ENCODE assay signal across 12 cellular contexts in the genomic region with DNA sequence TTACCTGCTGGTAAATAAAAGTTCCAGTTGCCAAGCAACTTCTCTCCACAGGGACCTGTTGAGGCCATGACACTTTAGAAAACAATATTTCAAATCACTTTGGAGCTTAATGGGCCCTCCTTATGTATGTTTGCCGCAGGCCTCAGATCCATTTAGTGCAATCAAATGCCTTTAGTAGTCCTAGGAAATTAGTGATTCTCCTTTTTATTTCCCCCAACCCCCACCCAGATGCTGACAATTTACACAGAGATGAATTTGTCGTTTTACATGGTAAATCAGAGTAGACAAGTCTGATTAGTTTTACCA.
DNase-seq lines count a peak whose midpoint lies in the region; ATAC-seq and TF ChIP-seq lines count a peak whose summit lies in the region.
"Had no signal": no experiment of that assay in that cellular context is flagged by ENCODE, and none has a peak within 500 bp of the region (broad histone marks: within the 10 kb centered on the region; RNA-seq: fewer than 3 reads in every experiment).

No MANE protein-coding gene starts in this region.

- DNase-seq in DMS153 (lab: John Stamatoyannopoulos, UW) = peak; percentile 87
- peak; percentile 51 for DNase-seq in NCI-H1105 treated with DMSO at 0.1 percent for 48 hours (lab: John Stamatoyannopoulos, UW)
- no peak for DNase-seq in PC-3
- no peak for DNase-seq in anterior cingulate cortex (lab: John Stamatoyannopoulos, UW)
- DNase-seq in activated CD4-positive, CD25-positive, alpha-beta regulatory T cell (lab: John Stamatoyannopoulos, UW) = no peak
- DNase-seq in AG08396 (ENCODE audit: low spot score) = no peak
- no peak for DNase-seq in nucleus accumbens (lab: John Stamatoyannopoulos, UW)
- DNase-seq: pancreas; stimulated activated CD4-positive, alpha-beta T cell treated with anti-CD3 and anti-CD28 coated beads, Interleukin-2, amount 100 ng/mL, for 48 hours; stimulated activated naive CD8-positive, alpha-beta T cell treated with anti-CD3 and anti-CD28 coated beads, Interleukin-15, amount 100 ng/mL, for 72 hours had no signal

- H3K9ac ChIP-seq in PC-3 (ENCODE audit: low read length) = no peak overlapping the region

- no peaks in the 10 kb centered on the region for H4K20me1 ChIP-seq in PC-3 (ENCODE audit: low read length)

- no peaks in the 10 kb centered on the region for H3K4me1 ChIP-seq in PC-3 (ENCODE audit: insufficient read depth, low read length)

- no peak overlapping the region for H3K4me2 ChIP-seq in PC-3 (ENCODE audit: low read length)

- TSS peak; percentile 25 for BruUV-seq in PC-3 (replicated peaks; lab: Mats Ljungman, UMichigan)

- no peak for TF ChIP-seq CTCF in PC-3 (conservative IDR thresholded peaks at IDR 0.05; ENCODE audit: low read depth, low read length)
- no peak for TF ChIP-seq CTCF in nephron (IDR thresholded peaks at IDR 0.05; ENCODE audit: unreplicated experiment in 3 of 3)

- no peak overlapping the region for H3K4me3 ChIP-seq in PC-3 (ENCODE audit: low read length)
- H3K4me3 ChIP-seq: lung, pancreas had no signal

- no peak overlapping the region for H2AFZ ChIP-seq in PC-3 (ENCODE audit: low read length)

- ATAC-seq in PC-3 = no peak
- ATAC-seq: pancreas; stimulated activated naive CD8-positive, alpha-beta T cell treated with anti-CD3 and anti-CD28 coated beads, Interleukin-15, amount 100 ng/mL, for 72 hours had no signal

- H3K9me2 ChIP-seq in PC-3 (replicated peaks; ENCODE audit: low read length) = no peaks in the 10 kb centered on the region

- POLR2A ChIA-PET in PC-3 (lab: Charles Lee; ENCODE audit: unreplicated experiment) = no interaction called here

- H3K79me2 ChIP-seq in PC-3 (ENCODE audit: low read length) = 0 out of 2 replicates have a peak, but pooled peaks cover 4% of the 10 kb centered on the region

- no peaks in the 10 kb centered on the region for H3F3A ChIP-seq in PC-3 (ENCODE audit: low read length, unreplicated experiment)

- no peak overlapping the region for H3K27ac ChIP-seq in PC-3 (ENCODE audit: low read length)
- H3K27ac ChIP-seq: pancreas had no signal

- no peaks in the 10 kb centered on the region for H3K9me3 ChIP-seq in PC-3 (ENCODE audit: low read length)
- H3K9me3 ChIP-seq: pancreas had no signal

- H3K4me1 Mint-ChIP-seq in nephron = peaks cover 48% of the 10 kb centered on the region
- H3K4me1 Mint-ChIP-seq: stimulated activated naive CD8-positive, alpha-beta T cell treated with anti-CD3 and anti-CD28 coated beads, Interleukin-15, amount 100 ng/mL, for 72 hours had no signal

- H3K36me3 ChIP-seq in PC-3 (ENCODE audit: low read depth, low read length) = no peaks in the 10 kb centered on the region
- H3K36me3 ChIP-seq: pancreas had no signal

- CTCF ChIA-PET in PC-3 (lab: Charles Lee) = no interaction called here

- intact Hi-C loops in PC-3 (cut with micrococcal nuclease) = loop anchor here (10.0 kb wide), 1 partner anchor 54 kb away; no protein-coding TSS in a partner anchor

- no peaks in the 10 kb centered on the region for H3K27me3 Mint-ChIP-seq in nephron (ENCODE audit: low read depth)
- H3K27me3 Mint-ChIP-seq: stimulated activated naive CD8-positive, alpha-beta T cell treated with anti-CD3 and anti-CD28 coated beads, Interleukin-15, amount 100 ng/mL, for 72 hours had no signal

- no peak overlapping the region for H3K4me3 Mint-ChIP-seq in nephron
- H3K4me3 Mint-ChIP-seq: stimulated activated naive CD8-positive, alpha-beta T cell treated with anti-CD3 and anti-CD28 coated beads, Interleukin-15, amount 100 ng/mL, for 72 hours had no signal

- peaks cover 7% of the 10 kb centered on the region for H3K36me3 Mint-ChIP-seq in nephron (ENCODE audit: low read depth)

- H3K9me3 Mint-ChIP-seq in nephron = no peaks in the 10 kb centered on the region
- H3K9me3 Mint-ChIP-seq: stimulated activated naive CD8-positive, alpha-beta T cell treated with anti-CD3 and anti-CD28 coated beads, Interleukin-15, amount 100 ng/mL, for 72 hours had no signal

- peak overlapping the region in 2 of 3 experiments; percentile 29 to 39 for H3K27ac Mint-ChIP-seq in nephron
- H3K27ac Mint-ChIP-seq: stimulated activated naive CD8-positive, alpha-beta T cell treated with anti-CD3 and anti-CD28 coated beads, Interleukin-15, amount 100 ng/mL, for 72 hours had no signal

- no peaks in the 10 kb centered on the region for H3K27me3 ChIP-seq in PC-3 (ENCODE audit: low read length)
- H3K27me3 ChIP-seq: pancreas had no signal

Comparison
In these comparisons a context has a peak if more than half of its experiments do, and no peak if none do; other contexts are left out.
1. DNase-seq: peak in DMS153 (single experiment) and NCI-H1105 treated with DMSO at 0.1 percent for 48 hours (single experiment); none in PC-3 (single experiment), anterior cingulate cortex (0 of 58), activated CD4-positive, CD25-positive, alpha-beta regulatory T cell (0 of 4), AG08396 (single experiment) and nucleus accumbens (0 of 56).